ENCODE assay signal across 8 cellular contexts in genomic region chr2:68715353-68716041, GRCh38. TPM values are rescaled to one million over a fixed set of nuclear protein-coding genes. Genes with fewer than 3 reads are reported as not detected.
DNase-seq lines count a peak whose midpoint lies in the region; ATAC-seq and TF ChIP-seq lines count a peak whose summit lies in the region.

No MANE protein-coding gene starts in this region.

- WGBS in iPS DF 6.9 (ENCODE audit: insufficient coverage, insufficient read length) = no CpG with 5 or more reads among the region's 13 CpGs

- no peaks in the 10 kb centered on the region for H3K79me2 ChIP-seq in DND-41 (ENCODE audit: insufficient read depth, low read length)
- no peaks in the 10 kb centered on the region for H3K79me2 ChIP-seq in OCI-LY7 (ENCODE audit: insufficient read depth, low read depth, low read length)

- in situ Hi-C loops in astrocyte of the cerebellum (cut with HindIII; ENCODE audit: low sequenced_read_pairs) = loop anchor here (25.0 kb wide), 1 partner anchor 228 kb away; no protein-coding TSS in a partner anchor

- H3K36me3 ChIP-seq in DND-41 (ENCODE audit: insufficient read depth, low read length) = no peaks in the 10 kb centered on the region
- H3K36me3 ChIP-seq in OCI-LY7 (ENCODE audit: insufficient read depth, low read length) = no peaks in the 10 kb centered on the region
- no peaks in the 10 kb centered on the region for H3K36me3 ChIP-seq in iPS DF 6.9 (ENCODE audit: control insufficient read depth, insufficient read depth, low read length)

- ATAC-seq in DND-41 (ENCODE audit: insufficient read depth, low read depth) = peak; percentile 63; the same call in 2 of the 3 replicates
- peak; percentile 32 for ATAC-seq in GM19397 (IDR thresholded peaks at IDR 0.05; ENCODE audit: unreplicated experiment)
- ATAC-seq in HG03442 (IDR thresholded peaks at IDR 0.05; ENCODE audit: unreplicated experiment) = peak; percentile 59

- H3K4me3 ChIP-seq in DND-41 (ENCODE audit: low read depth in 1 of 2, low read length in 2 of 2) (no peak overlapping the region), OCI-LY7 (ENCODE audit: low read depth, low read length, poor library complexity, severe bottlenecking) (peak overlapping the region; percentile 51), astrocyte of the cerebellum (ENCODE audit: low read depth, low read length) (no peak overlapping the region), iPS DF 6.9 (ENCODE audit: low read length) (no peak overlapping the region)

- POLR2A ChIA-PET in OCI-LY7 (lab: Charles Lee) = interaction anchor here (0.7 to 1.5 kb wide), 3 partner anchors 18 to 63 kb away, joined by 3 to 4 read pairs (median 3); no protein-coding TSS in a partner anchor

- CTCF ChIA-PET in OCI-LY7 (lab: Charles Lee; ENCODE audit: unreplicated experiment) = no interaction called here

- intact Hi-C loops in OCI-LY7 (cut with micrococcal nuclease; ENCODE audit: unreplicated experiment) = loop anchor here (2.0 to 5.0 kb wide), 4 partner anchors 19 to 248 kb away; partner anchors contain the start of genes APLF, ARHGAP25 and FBXO48

- no peak overlapping the region for H3K4me2 ChIP-seq in DND-41 (ENCODE audit: insufficient read depth, low read length)
- peak overlapping the region; percentile 65 for H3K4me2 ChIP-seq in OCI-LY7 (ENCODE audit: low read length)

- TF ChIP-seq CTCF in DND-41 (IDR thresholded peaks at IDR 0.05; ENCODE audit: borderline replicate concordance, extremely low read depth, low read length, poor library complexity, severe bottlenecking) = peak; percentile 69
- peak; percentile 90 for TF ChIP-seq CTCF in OCI-LY7 (conservative IDR thresholded peaks at IDR 0.05; ENCODE audit: low read length)
- peak; percentile 82 for TF ChIP-seq CTCF in astrocyte of the cerebellum (IDR thresholded peaks at IDR 0.05; ENCODE audit: low read depth, low read length, missing control alignments)

- H3K27me3 ChIP-seq in DND-41 (ENCODE audit: insufficient read depth, low read length, poor library complexity) (no peaks in the 10 kb centered on the region), iPS DF 6.9 (ENCODE audit: control insufficient read depth, insufficient read depth, low read length) (no peaks in the 10 kb centered on the region)

- H3K9ac ChIP-seq in DND-41 (ENCODE audit: low read depth, low read length) = no peak overlapping the region; the same call in 1 of the 2 replicates

- no peaks in the 10 kb centered on the region for H3K9me3 ChIP-seq in DND-41 (ENCODE audit: insufficient read depth, low read length, severe bottlenecking)
- H3K9me3 ChIP-seq in OCI-LY7 (ENCODE audit: low read length) = no peaks in the 10 kb centered on the region
- no peaks in the 10 kb centered on the region for H3K9me3 ChIP-seq in iPS DF 6.9 (ENCODE audit: control insufficient read depth, insufficient read depth, low read length)

- H3K27ac ChIP-seq in DND-41 (ENCODE audit: low read length) (peak overlapping the region; percentile 72), OCI-LY7 (ENCODE audit: low read depth, low read length, poor library complexity, severe bottlenecking) (peak overlapping the region; percentile 68), iPS DF 6.9 (ENCODE audit: low read length) (no peak overlapping the region)

- DNase-seq in DND-41 (peak; percentile 52), OCI-LY7 (ENCODE audit: low spot score) (peak; percentile 87), astrocyte of the cerebellum (ENCODE audit: low read depth) (peak; percentile 26), iPS DF 6.9 (ENCODE audit: low read depth, low spot score) (peak; percentile 74), ureter (ENCODE audit: low spot score) (no peak)
- peak; percentile 74 for DNase-seq in stimulated activated CD8-positive, alpha-beta memory T cell treated with anti-CD3 and anti-CD28 coated beads, Interleukin-4, amount 100 ng/mL, for 48 hours

- BruUV-seq in OCI-LY7 (replicated peaks; lab: Mats Ljungman, UMichigan) = no TSS peak

- H2AFZ ChIP-seq in DND-41 (ENCODE audit: low read depth, low read length) = peak overlapping the region; percentile 48
- peak overlapping the region; percentile 94 for H2AFZ ChIP-seq in OCI-LY7 (ENCODE audit: low read length)

- H3K4me1 ChIP-seq in DND-41 (ENCODE audit: insufficient read depth, low read length) (peaks cover 29% of the 10 kb centered on the region), OCI-LY7 (ENCODE audit: insufficient read depth, low read length, poor library complexity, severe bottlenecking) (peaks cover 31% of the 10 kb centered on the region), iPS DF 6.9 (ENCODE audit: control insufficient read depth, insufficient read depth, low read length) (no peaks in the 10 kb centered on the region)

- H4K20me1 ChIP-seq in DND-41 (ENCODE audit: insufficient read depth, low read length) = no peaks in the 10 kb centered on the region
- H4K20me1 ChIP-seq in OCI-LY7 (ENCODE audit: insufficient read depth, low read length) = no peaks in the 10 kb centered on the region

- no peaks in the 10 kb centered on the region for H3K9me2 ChIP-seq in OCI-LY7 (ENCODE audit: insufficient read depth, low read length)

RNA-seq across cellular contexts. Expression of gene ARHGAP25, which starts 19.1 kb away (rescaled TPM):
- 18.6 and 22.3 TPM in 2 replicates for total RNA-seq in OCI-LY7 (2014; rRNA removed; shearing (Covaris generic))
- 37.7 and 43.8 TPM in 2 replicates for total RNA-seq in OCI-LY7 (2022)
- 14.7 TPM for total RNA-seq in ureter
